In genomic region chr1:100039571-100039970, GRCh38 we compare ENCODE assay signal across 1 cellular context.
TF ChIP-seq lines count a peak whose summit lies in the region.

No MANE protein-coding gene starts in this region.

TF ChIP-seq in H1, 55 proteins besides CTCF, POLR2A, EP300 and RAD21 (continued from another document):
- TF ChIP-seq RBBP5 (IDR thresholded peaks at IDR 0.05; ENCODE audit: borderline replicate concordance, low read depth, low read length) (no peak), RXRA (IDR thresholded peaks at IDR 0.05; ENCODE audit: insufficient read depth, low read depth, low read length) (no peak), ATF2 (IDR thresholded peaks at IDR 0.05; ENCODE audit: low read length) (no peak), BACH1 (IDR thresholded peaks at IDR 0.05; ENCODE audit: low read length) (no peak), ZNF274 (IDR thresholded peaks at IDR 0.05; ENCODE audit: borderline replicate concordance, extremely low read depth, low read length) (no peak), CBX8 (IDR thresholded peaks at IDR 0.05; ENCODE audit: borderline replicate concordance, low read depth, low read length) (no peak), EZH2 (IDR thresholded peaks at IDR 0.05; ENCODE audit: low read depth, low read length, severe bottlenecking) (no peak), TAF7 (optimal IDR thresholded peaks at IDR 0.05; ENCODE audit: borderline replicate concordance, low read depth, low read length) (no peak), USF2 (IDR thresholded peaks at IDR 0.05; ENCODE audit: low read length) (no peak), MAFK (IDR thresholded peaks at IDR 0.05; ENCODE audit: low read depth, low read length) (no peak), KDM4A (IDR thresholded peaks at IDR 0.05; ENCODE audit: low read depth, low read length, severe bottlenecking) (no peak), GTF2F1 (IDR thresholded peaks at IDR 0.05; ENCODE audit: borderline replicate concordance, low read depth, low read length) (no peak)
